Comparison of ENCODE assay signal across 21 cellular contexts in genomic region chr6:132907231-132907630, GRCh38.
"Had no signal": no experiment of that assay in that cellular context is flagged by ENCODE, and none has a peak within 500 bp of the region (broad histone marks: within the 10 kb centered on the region; RNA-seq: fewer than 3 reads in every experiment).

No MANE protein-coding gene starts in this region.

- ATAC-seq: activated CD8-positive, alpha-beta T cell treated with anti-CD3 and anti-CD28 coated beads, Interleukin-2, amount 10 ng/mL, durations not matched to agents 7 days and 5 days; activated naive CD8-positive, alpha-beta T cell treated with anti-CD3 and anti-CD28 coated beads, Interleukin-2, amount 50 U/mL, for 24 hours had no signal

- H3K4me1 Mint-ChIP-seq: activated CD4-positive, alpha-beta T cell treated with anti-CD3 and anti-CD28 coated beads, Interleukin-2, amount 10 ng/mL, durations not matched to agents 24 days and 14 days; activated naive CD4-positive, alpha-beta T cell treated with anti-CD3 and anti-CD28 coated beads, Interleukin-2, amount 10 ng/mL, durations not matched to agents 7 days and 5 days; activated naive CD8-positive, alpha-beta T cell treated with anti-CD3 and anti-CD28 coated beads, Interleukin-2, amount 50 U/mL, for 24 hours had no signal

- H3K9me3 Mint-ChIP-seq: activated CD4-positive, alpha-beta T cell treated with anti-CD3 and anti-CD28 coated beads, Interleukin-2, amount 10 ng/mL, durations not matched to agents 24 days and 14 days; activated naive CD4-positive, alpha-beta T cell treated with anti-CD3 and anti-CD28 coated beads, Interleukin-2, amount 10 ng/mL, durations not matched to agents 7 days and 5 days; activated naive CD8-positive, alpha-beta T cell treated with anti-CD3 and anti-CD28 coated beads, Interleukin-2, amount 50 U/mL, for 24 hours; activated T-helper 2 cell treated with anti-CD3 and anti-CD28 coated beads, Interferon-gamma antibody, Interleukin-2, Interleukin-4, amounts not matched to agents 10 μg/mL and 5 μg/mL and 100 μg/mL, durations not matched to agents 14 hours and 24 hours and 36 hours; nephron had no signal

- DNase-seq: activated CD4-positive, alpha-beta T cell treated with anti-CD3 and anti-CD28 coated beads, Interleukin-2, amount 10 ng/mL, durations not matched to agents 24 days and 14 days; activated CD8-positive, alpha-beta T cell treated with anti-CD3 and anti-CD28 coated beads, Interleukin-2, amount 10 ng/mL, durations not matched to agents 7 days and 5 days; activated naive CD4-positive, alpha-beta T cell treated with anti-CD3 and anti-CD28 coated beads, Interleukin-2, amount 10 ng/mL, durations not matched to agents 7 days and 5 days; activated naive CD8-positive, alpha-beta T cell treated with anti-CD3 and anti-CD28 coated beads, Interleukin-2, amount 50 U/mL, for 24 hours; activated T-cell treated with anti-CD3 and anti-CD28 coated beads, Interleukin-2, amount 50 U/mL, for 24 hours; aorta; dermis blood vessel endothelial cell; effector memory CD4-positive, alpha-beta T cell; left ventricle myocardium inferior; midbrain; nucleus accumbens; posterior cingulate gyrus; stimulated activated CD4-positive, alpha-beta T cell treated with anti-CD3 and anti-CD28 coated beads, Interleukin-12 subunit alpha, Interleukin-12 subunit beta, amount 100 ng/mL, for 4 hours; stimulated activated CD4-positive, alpha-beta T cell treated with anti-CD3 and anti-CD28 coated beads, Interleukin-1b, Interleukin-23, amount 100 ng/mL, for 48 hours; stimulated activated CD8-positive, alpha-beta memory T cell treated with anti-CD3 and anti-CD28 coated beads, Interleukin-4, amount 100 ng/mL, for 48 hours; stimulated activated naive CD4-positive, alpha-beta T cell treated with Interleukin-2 at 50 U/mL for 16 hours; T-helper 1 cell; T-helper 9 cell; thyroid gland had no signal

- H3K36me3 ChIP-seq: left ventricle myocardium inferior, thyroid gland had no signal

- H3K4me3 ChIP-seq: left ventricle myocardium inferior, thyroid gland had no signal

- H3K9me3 ChIP-seq: left ventricle myocardium inferior, thyroid gland had no signal

- H3K27me3 ChIP-seq: thyroid gland had no signal

- H3K27me3 Mint-ChIP-seq: activated naive CD4-positive, alpha-beta T cell treated with anti-CD3 and anti-CD28 coated beads, Interleukin-2, amount 10 ng/mL, durations not matched to agents 7 days and 5 days had no signal

- H3K27ac ChIP-seq: left ventricle myocardium inferior, thyroid gland had no signal

- H3K4me1 ChIP-seq: left ventricle myocardium inferior had no signal

- H3K27ac Mint-ChIP-seq: activated CD4-positive, alpha-beta T cell treated with anti-CD3 and anti-CD28 coated beads, Interleukin-2, amount 10 ng/mL, durations not matched to agents 24 days and 14 days; activated CD8-positive, alpha-beta T cell treated with anti-CD3 and anti-CD28 coated beads, Interleukin-2, amount 10 ng/mL, durations not matched to agents 7 days and 5 days; activated naive CD4-positive, alpha-beta T cell treated with anti-CD3 and anti-CD28 coated beads, Interleukin-2, amount 10 ng/mL, durations not matched to agents 7 days and 5 days; activated naive CD8-positive, alpha-beta T cell treated with anti-CD3 and anti-CD28 coated beads, Interleukin-2, amount 50 U/mL, for 24 hours; activated T-cell treated with anti-CD3 and anti-CD28 coated beads, Interleukin-2, amount 50 U/mL, for 24 hours; activated T-helper 2 cell treated with anti-CD3 and anti-CD28 coated beads, Interferon-gamma antibody, Interleukin-2, Interleukin-4, amounts not matched to agents 10 μg/mL and 5 μg/mL and 100 μg/mL, durations not matched to agents 14 hours and 24 hours and 36 hours; nephron had no signal

- H3K36me3 Mint-ChIP-seq: activated naive CD4-positive, alpha-beta T cell treated with anti-CD3 and anti-CD28 coated beads, Interleukin-2, amount 10 ng/mL, durations not matched to agents 7 days and 5 days had no signal

- H3K4me3 Mint-ChIP-seq: activated CD4-positive, alpha-beta T cell treated with anti-CD3 and anti-CD28 coated beads, Interleukin-2, amount 10 ng/mL, durations not matched to agents 24 days and 14 days; activated CD8-positive, alpha-beta T cell treated with anti-CD3 and anti-CD28 coated beads, Interleukin-2, amount 10 ng/mL, durations not matched to agents 7 days and 5 days; activated naive CD4-positive, alpha-beta T cell treated with anti-CD3 and anti-CD28 coated beads, Interleukin-2, amount 10 ng/mL, durations not matched to agents 7 days and 5 days; activated naive CD8-positive, alpha-beta T cell treated with anti-CD3 and anti-CD28 coated beads, Interleukin-2, amount 50 U/mL, for 24 hours; activated T-cell treated with anti-CD3 and anti-CD28 coated beads, Interleukin-2, amount 50 U/mL, for 24 hours; nephron had no signal
